In the genomic region with DNA sequence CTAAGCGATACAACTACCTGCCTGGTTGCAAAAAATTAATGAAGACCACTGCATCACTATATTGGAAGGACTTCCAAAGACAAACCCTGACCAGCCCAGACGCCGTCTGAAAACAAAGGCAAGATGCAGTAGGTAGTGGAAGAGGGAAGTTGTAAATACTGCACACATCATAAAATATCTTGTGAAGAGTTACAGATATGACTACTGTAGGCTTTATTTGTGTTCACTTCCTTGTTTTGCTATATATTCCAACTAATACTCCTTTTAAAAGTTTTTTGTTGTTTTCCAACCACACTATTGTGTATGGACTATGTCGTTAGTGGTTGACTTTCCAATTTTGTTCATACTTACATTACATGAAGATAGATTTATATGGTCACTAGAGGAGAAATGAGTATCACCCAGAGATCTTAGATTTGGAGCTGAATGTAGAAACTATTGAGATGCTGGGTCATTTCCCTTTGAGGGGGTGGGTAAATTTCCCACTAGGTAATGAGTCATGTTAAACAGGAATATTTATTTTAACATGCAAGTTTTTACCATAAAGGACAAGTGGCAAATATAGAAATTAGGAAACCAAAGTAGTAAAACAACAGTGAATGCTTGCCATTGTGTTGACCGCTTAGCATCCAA, we compare ENCODE assay signal across 11 cellular contexts. TPM values are rescaled to one million over a fixed set of nuclear protein-coding genes. Genes with fewer than 3 reads are reported as not detected.
DNase-seq lines count a peak whose midpoint lies in the region; ATAC-seq and TF ChIP-seq lines count a peak whose summit lies in the region.
"Had no signal": no experiment of that assay in that cellular context is flagged by ENCODE, and none has a peak within 500 bp of the region (broad histone marks: within the 10 kb centered on the region; RNA-seq: fewer than 3 reads in every experiment).

No MANE protein-coding gene starts in this region.

- H3K9ac ChIP-seq in MM.1S (ENCODE audit: low read length): no peak overlapping the region

- H3K36me3 Mint-ChIP-seq in WTC11: no peaks in the 10 kb centered on the region

- TF ChIP-seq CTCF in MM.1S (IDR thresholded peaks at IDR 0.05; ENCODE audit: low read length): no peak
- TF ChIP-seq CTCF in WTC11 (IDR thresholded peaks at IDR 0.05): no peak

- no peak overlapping the region for H3K4me3 ChIP-seq in MM.1S (ENCODE audit: low read length)

- POLR2A ChIA-PET in WTC11 (lab: Charles Lee): no interaction called here

- H3K27ac Mint-ChIP-seq in WTC11: no peak overlapping the region

- no peaks in the 10 kb centered on the region for H3K79me2 ChIP-seq in MM.1S (ENCODE audit: low read length)

- no peaks in the 10 kb centered on the region for H4K20me1 ChIP-seq in MM.1S (ENCODE audit: insufficient read depth, low read length)

- H2AFZ ChIP-seq in MM.1S (ENCODE audit: low read length): no peak overlapping the region

- H3F3A ChIP-seq in MM.1S (ENCODE audit: insufficient read depth, low read length): peaks cover 9% of the 10 kb centered on the region

- H3K27me3 Mint-ChIP-seq in WTC11 (ENCODE audit: low read depth): no peaks in the 10 kb centered on the region

- peaks cover 31% of the 10 kb centered on the region for H3K4me1 ChIP-seq in MM.1S (ENCODE audit: low read length)

- no peaks in the 10 kb centered on the region for H3K27me3 ChIP-seq in MM.1S (replicated peaks; ENCODE audit: insufficient read depth, low read length)

- no peaks in the 10 kb centered on the region for H3K9me3 Mint-ChIP-seq in WTC11

- no peak overlapping the region for H3K4me2 ChIP-seq in MM.1S (ENCODE audit: low read depth, low read length)

- CTCF ChIA-PET in WTC11 (lab: Charles Lee): no interaction called here

- no peaks in the 10 kb centered on the region for H3K9me2 ChIP-seq in MM.1S (replicated peaks; ENCODE audit: insufficient read depth, low read length)

- H3K4me3 Mint-ChIP-seq in WTC11: no peak overlapping the region

- H3K27ac ChIP-seq in MM.1S (ENCODE audit: low read length): no peak overlapping the region

- H3K9me3 ChIP-seq in MM.1S (replicated peaks; ENCODE audit: insufficient read depth, low read length): no peaks in the 10 kb centered on the region

- no peaks in the 10 kb centered on the region for H3K36me3 ChIP-seq in MM.1S (replicated peaks; ENCODE audit: insufficient read depth, low read length)

- H3K4me1 Mint-ChIP-seq in WTC11: peaks cover 43% of the 10 kb centered on the region

- ATAC-seq in GM18498 (IDR thresholded peaks at IDR 0.05; ENCODE audit: unreplicated experiment): peak; percentile 71
- ATAC-seq in GM21529 (IDR thresholded peaks at IDR 0.05; ENCODE audit: unreplicated experiment): peak; percentile 91
- no peak for ATAC-seq in WTC11
- ATAC-seq: HCT116 had no signal

- peak; percentile 31 for DNase-seq in HT1080 (ENCODE audit: low read depth)
- peak; percentile 43 for DNase-seq in iris pigment epithelial cell (ENCODE audit: low read depth)
- DNase-seq in NCI-H446 treated with DMSO at 0.1 percent for 48 hours (lab: John Stamatoyannopoulos, UW): no peak
- no peak for DNase-seq in MM.1S
- DNase-seq in WTC11 (ENCODE audit: low spot score): no peak
- DNase-seq in LoVo (ENCODE audit: low spot score): no peak
- DNase-seq: NCI-H146, T-helper 2 cell had no signal

TF ChIP-seq in WTC11, 78 proteins besides CTCF, POLR2A, EP300 and RAD21 (continues in another document):
- TF ChIP-seq CREM (CRISPR knock-in tag; IDR thresholded peaks at IDR 0.05) (no peak), HMGXB4 (CRISPR knock-in tag; IDR thresholded peaks at IDR 0.05) (no peak), NR2C2 (CRISPR knock-in tag; IDR thresholded peaks at IDR 0.05) (no peak), ZNF425 (CRISPR knock-in tag; conservative IDR thresholded peaks at IDR 0.05) (no peak), PRRX2 (CRISPR knock-in tag; IDR thresholded peaks at IDR 0.05) (no peak), NR3C1 (CRISPR knock-in tag; conservative IDR thresholded peaks at IDR 0.05; ENCODE audit: low read depth) (no peak), ZBTB21 (CRISPR knock-in tag; IDR thresholded peaks at IDR 0.05; ENCODE audit: borderline replicate concordance) (no peak), ZNF416 (CRISPR knock-in tag; IDR thresholded peaks at IDR 0.05) (no peak), IRF2 (CRISPR knock-in tag; IDR thresholded peaks at IDR 0.05; ENCODE audit: borderline replicate concordance, low read depth) (no peak), TEAD4 (CRISPR knock-in tag; IDR thresholded peaks at IDR 0.05) (no peak), CBFB (CRISPR knock-in tag; IDR thresholded peaks at IDR 0.05; ENCODE audit: low read depth) (no peak), JUN (CRISPR knock-in tag; IDR thresholded peaks at IDR 0.05) (no peak), RORB (CRISPR knock-in tag; IDR thresholded peaks at IDR 0.05) (no peak), ZMAT4 (CRISPR knock-in tag; IDR thresholded peaks at IDR 0.05) (no peak), ELF4 (CRISPR knock-in tag; IDR thresholded peaks at IDR 0.05; ENCODE audit: low read depth) (no peak), STAT6 (CRISPR knock-in tag; conservative IDR thresholded peaks at IDR 0.05; ENCODE audit: low read depth) (no peak)
- TF ChIP-seq, protein P1, sequence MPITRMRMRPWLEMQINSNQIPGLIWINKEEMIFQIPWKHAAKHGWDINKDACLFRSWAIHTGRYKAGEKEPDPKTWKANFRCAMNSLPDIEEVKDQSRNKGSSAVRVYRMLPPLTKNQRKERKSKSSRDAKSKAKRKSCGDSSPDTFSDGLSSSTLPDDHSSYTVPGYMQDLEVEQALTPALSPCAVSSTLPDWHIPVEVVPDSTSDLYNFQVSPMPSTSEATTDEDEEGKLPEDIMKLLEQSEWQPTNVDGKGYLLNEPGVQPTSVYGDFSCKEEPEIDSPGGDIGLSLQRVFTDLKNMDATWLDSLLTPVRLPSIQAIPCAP (CRISPR knock-in tag; IDR thresholded peaks at IDR 0.05): no peak
- TF ChIP-seq, protein P2, sequence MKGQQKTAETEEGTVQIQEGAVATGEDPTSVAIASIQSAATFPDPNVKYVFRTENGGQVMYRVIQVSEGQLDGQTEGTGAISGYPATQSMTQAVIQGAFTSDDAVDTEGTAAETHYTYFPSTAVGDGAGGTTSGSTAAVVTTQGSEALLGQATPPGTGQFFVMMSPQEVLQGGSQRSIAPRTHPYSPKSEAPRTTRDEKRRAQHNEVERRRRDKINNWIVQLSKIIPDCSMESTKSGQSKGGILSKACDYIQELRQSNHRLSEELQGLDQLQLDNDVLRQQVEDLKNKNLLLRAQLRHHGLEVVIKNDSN (CRISPR knock-in tag; IDR thresholded peaks at IDR 0.05): no peak

RNA-seq across cellular contexts. Expression of gene TXLNB, which starts 16.6 kb away (rescaled TPM):
- total RNA-seq in HT1080 (2014; rRNA removed; shearing (Covaris generic)): 0.07 and 0.40 TPM in 2 replicates
- 0.05 and 0.06 TPM in 2 replicates for polyA plus RNA-seq in HT1080 (2015; cell fraction: cytosol; rRNA removed)
- 0.24 and 0.29 TPM in 2 replicates for polyA plus RNA-seq in HT1080 (2015; cell fraction: nucleus; rRNA removed)
- total RNA-seq in WTC11 (2021): 0.07 to 0.16 TPM (median 0.15 TPM) in 3 replicates

Comparison
In these comparisons a context has a peak if more than half of its experiments do, and no peak if none do; other contexts are left out.
1. DNase-seq: peak in HT1080 (single experiment) and iris pigment epithelial cell (single experiment); none in NCI-H446 treated with DMSO at 0.1 percent for 48 hours (single experiment), MM.1S (single experiment), WTC11 (single experiment) and LoVo (single experiment).